Comparison of ENCODE assay signal across 1 cellular context in the genomic region with DNA sequence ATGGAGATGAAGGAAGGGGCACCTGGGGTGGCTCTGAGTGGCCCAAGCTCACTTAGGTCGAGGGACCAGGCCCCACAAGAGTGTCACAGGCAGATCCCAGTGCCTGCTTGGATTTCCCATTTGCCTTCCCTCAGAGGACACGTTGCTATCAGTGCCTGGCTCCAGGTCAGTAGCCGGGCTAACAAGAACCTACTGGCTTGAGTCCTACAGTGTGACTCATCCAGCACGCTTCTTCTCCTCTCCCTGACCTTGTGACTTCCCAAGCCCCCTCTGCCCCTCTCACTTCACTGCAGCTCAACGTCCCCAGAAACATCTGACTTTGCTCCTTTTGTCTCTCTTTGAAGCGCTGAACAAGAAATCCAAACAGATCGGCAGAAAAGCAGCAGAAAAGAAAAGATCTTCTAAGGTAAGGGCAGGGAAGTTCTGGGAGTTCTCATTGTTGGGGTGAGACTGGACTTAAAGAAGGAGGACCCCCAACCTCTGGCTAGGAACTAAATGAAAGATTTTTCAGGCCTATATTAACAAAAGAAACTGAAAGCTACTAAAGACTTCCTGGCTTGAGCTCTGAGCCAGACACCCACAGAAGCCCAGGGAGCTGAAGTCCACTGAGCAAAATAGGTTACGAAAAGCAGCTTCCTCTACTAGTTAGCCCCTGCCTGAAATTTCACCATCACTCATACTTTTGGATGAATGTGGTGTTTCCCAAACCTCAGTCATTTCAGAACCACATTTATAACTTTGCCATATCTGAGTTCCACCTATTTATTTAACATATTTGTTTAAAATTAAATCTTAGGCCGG.
TF ChIP-seq lines count a peak whose summit lies in the region.

No MANE protein-coding gene starts in this region.

TF ChIP-seq in SK-N-SH, 30 proteins besides CTCF, POLR2A, EP300 and RAD21 (continued from another document):
- TF ChIP-seq, protein P1, sequence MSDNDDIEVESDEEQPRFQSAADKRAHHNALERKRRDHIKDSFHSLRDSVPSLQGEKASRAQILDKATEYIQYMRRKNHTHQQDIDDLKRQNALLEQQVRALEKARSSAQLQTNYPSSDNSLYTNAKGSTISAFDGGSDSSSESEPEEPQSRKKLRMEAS (IDR thresholded peaks at IDR 0.05; ENCODE audit: low read depth): no peak
- TF ChIP-seq FOXJ3 (CRISPR knock-in tag; IDR thresholded peaks at IDR 0.05) (no peak), RCOR1 (IDR thresholded peaks at IDR 0.05; ENCODE audit: low read length) (no peak), TEAD4 (IDR thresholded peaks at IDR 0.05; ENCODE audit: borderline replicate concordance, insufficient read depth) (no peak), POLR2AphosphoS5 (IDR thresholded peaks at IDR 0.05; ENCODE audit: low read depth, low read length) (no peak)
- TF ChIP-seq, protein P2, sequence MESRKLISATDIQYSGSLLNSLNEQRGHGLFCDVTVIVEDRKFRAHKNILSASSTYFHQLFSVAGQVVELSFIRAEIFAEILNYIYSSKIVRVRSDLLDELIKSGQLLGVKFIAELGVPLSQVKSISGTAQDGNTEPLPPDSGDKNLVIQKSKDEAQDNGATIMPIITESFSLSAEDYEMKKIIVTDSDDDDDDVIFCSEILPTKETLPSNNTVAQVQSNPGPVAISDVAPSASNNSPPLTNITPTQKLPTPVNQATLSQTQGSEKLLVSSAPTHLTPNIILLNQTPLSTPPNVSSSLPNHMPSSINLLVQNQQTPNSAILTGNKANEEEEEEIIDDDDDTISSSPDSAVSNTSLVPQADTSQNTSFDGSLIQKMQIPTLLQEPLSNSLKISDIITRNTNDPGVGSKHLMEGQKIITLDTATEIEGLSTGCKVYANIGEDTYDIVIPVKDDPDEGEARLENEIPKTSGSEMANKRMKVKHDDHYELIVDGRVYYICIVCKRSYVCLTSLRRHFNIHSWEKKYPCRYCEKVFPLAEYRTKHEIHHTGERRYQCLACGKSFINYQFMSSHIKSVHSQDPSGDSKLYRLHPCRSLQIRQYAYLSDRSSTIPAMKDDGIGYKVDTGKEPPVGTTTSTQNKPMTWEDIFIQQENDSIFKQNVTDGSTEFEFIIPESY (IDR thresholded peaks at IDR 0.05; ENCODE audit: borderline replicate concordance, low read depth): no peak
